Comparison of ENCODE assay signal across 26 cellular contexts in the genomic region with DNA sequence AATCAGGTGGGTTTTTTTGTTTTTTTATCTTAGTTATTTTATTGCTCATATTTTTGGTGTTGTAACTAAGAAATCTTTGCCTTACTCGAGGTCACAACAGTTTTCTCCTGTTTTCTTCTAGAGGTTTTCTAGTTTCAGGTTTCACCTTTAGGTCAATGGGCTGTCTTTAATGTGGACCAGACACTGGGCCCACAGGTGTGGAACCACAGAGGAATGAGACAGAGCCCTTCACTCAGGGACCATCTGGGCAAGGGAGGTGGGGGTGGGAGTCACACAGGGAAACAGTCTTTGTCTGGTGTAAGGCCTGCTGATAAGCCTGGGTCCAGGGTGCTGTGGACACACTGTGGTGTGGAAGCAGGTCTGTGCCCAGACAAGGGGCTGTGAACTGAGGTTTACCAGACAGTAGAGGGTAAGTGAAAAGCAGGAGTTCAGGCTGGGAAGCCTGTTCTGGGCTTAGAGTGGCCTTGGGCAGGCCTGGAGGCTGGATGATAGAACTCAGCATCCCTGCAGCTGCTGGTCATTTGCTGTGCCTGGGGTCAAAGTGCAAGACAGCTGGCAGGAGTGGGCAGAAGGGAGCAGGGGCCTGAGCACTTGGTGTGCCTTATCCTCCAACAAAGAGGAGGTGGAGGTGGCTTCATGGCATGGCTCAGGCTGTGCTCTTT.
A peak's percentile ranks its signal among the peaks of the same experiment; 100 is the strongest.
DNase-seq lines count a peak whose midpoint lies in the region; ATAC-seq, FAIRE-seq and TF ChIP-seq lines count a peak whose summit lies in the region.
"Had no signal": no experiment of that assay in that cellular context is flagged by ENCODE, and none has a peak within 500 bp of the region (broad histone marks: within the 10 kb centered on the region; RNA-seq: fewer than 3 reads in every experiment).

No MANE protein-coding gene starts in this region.

- peak overlapping the region; percentile 38 for H3K4me2 ChIP-seq in astrocyte (ENCODE audit: low read length)

- H3K27ac Mint-ChIP-seq in astrocyte (ENCODE audit: unreplicated experiment), result no peak overlapping the region
- H3K27ac Mint-ChIP-seq: activated B cell treated with CpG ODN at 0.5 μM for 24 hours; activated naive CD8-positive, alpha-beta T cell; CD4-positive, CD25-positive, alpha-beta regulatory T cell; IgD-negative memory B cell; memory B cell had no signal

- peaks cover 8% of the 10 kb centered on the region for H3K4me1 ChIP-seq in astrocyte (ENCODE audit: insufficient read depth, low read length)

- H4K20me1 ChIP-seq in astrocyte (ENCODE audit: insufficient read depth, low read length), result no peaks in the 10 kb centered on the region

- H3K4me3 Mint-ChIP-seq in astrocyte (ENCODE audit: unreplicated experiment), result no peak overlapping the region
- H3K4me3 Mint-ChIP-seq: activated B cell treated with CpG ODN at 0.5 μM for 24 hours; activated naive CD8-positive, alpha-beta T cell; CD4-positive, CD25-positive, alpha-beta regulatory T cell; IgD-negative memory B cell; memory B cell had no signal

- no peak for DNase-seq in astrocyte (ENCODE audit: low read depth)
- DNase-seq in left lobe of liver (ENCODE audit: low spot score), result no peak
- no peak for DNase-seq in substantia nigra (lab: John Stamatoyannopoulos, UW)
- DNase-seq in cortex of kidney (lab: John Stamatoyannopoulos, UW), result no peak
- no peak for DNase-seq in NCI-H526 (lab: John Stamatoyannopoulos, UW)
- no peak for DNase-seq in globus pallidus (ENCODE audit: low spot score)
- DNase-seq: activated B cell treated with CpG ODN at 0.5 μM for 24 hours; activated CD4-positive, alpha-beta T cell treated with anti-CD3 and anti-CD28 coated beads, Interleukin-2, amount 50 U/mL, for 48 hours; CD4-positive, CD25-positive, alpha-beta regulatory T cell; NCI-H2081; NCI-H345; NCI-H82; occipital lobe; PC-3; SIG-M5; stimulated activated CD4-positive, alpha-beta T cell treated with anti-CD3 and anti-CD28 coated beads, Interleukin-12 subunit alpha, Interleukin-12 subunit beta, amount 100 ng/mL, for 4 hours; stimulated activated naive CD4-positive, alpha-beta T cell treated with Interleukin-2 at 50 U/mL for 16 hours; SW 1271; T1000; trophoblast cell had no signal

- H2AFZ ChIP-seq in astrocyte (ENCODE audit: low read depth, low read length), result no peak overlapping the region

- ATAC-seq in HG02763 (IDR thresholded peaks at IDR 0.05; ENCODE audit: unreplicated experiment) (peak; percentile 45), left lobe of liver (peak; percentile 39), HG02610 (IDR thresholded peaks at IDR 0.05; ENCODE audit: unreplicated experiment) (no peak)
- ATAC-seq: gastroesophageal sphincter, PC-3 had no signal

- H3K27me3 Mint-ChIP-seq in astrocyte (ENCODE audit: low read depth, unreplicated experiment), result peaks cover 17% of the 10 kb centered on the region
- H3K27me3 Mint-ChIP-seq: activated naive CD8-positive, alpha-beta T cell had no signal

- no peak for TF ChIP-seq CTCF in astrocyte (IDR thresholded peaks at IDR 0.05; ENCODE audit: insufficient read depth, low read depth, low read length)

- H3K9ac ChIP-seq in astrocyte (ENCODE audit: low read length), result no peak overlapping the region

- no peaks in the 10 kb centered on the region for H3K36me3 Mint-ChIP-seq in astrocyte (ENCODE audit: low read depth, unreplicated experiment)
- H3K36me3 Mint-ChIP-seq: activated naive CD8-positive, alpha-beta T cell; IgD-negative memory B cell; memory B cell had no signal

- peaks cover 4% of the 10 kb centered on the region for H3K4me1 Mint-ChIP-seq in astrocyte (ENCODE audit: low read depth, unreplicated experiment)
- H3K4me1 Mint-ChIP-seq: activated B cell treated with CpG ODN at 0.5 μM for 24 hours; CD4-positive, CD25-positive, alpha-beta regulatory T cell; IgD-negative memory B cell; memory B cell had no signal

- H3K27me3 ChIP-seq in astrocyte (ENCODE audit: insufficient read depth, low read length), result no peaks in the 10 kb centered on the region
- H3K27me3 ChIP-seq: gastroesophageal sphincter had no signal

- FAIRE-seq in astrocyte (lab: Jason Lieb, UNC), result no peak

- no peaks in the 10 kb centered on the region for H3K36me3 ChIP-seq in astrocyte (ENCODE audit: insufficient read depth, low read length)
- H3K36me3 ChIP-seq: gastroesophageal sphincter had no signal

- H3K27ac ChIP-seq in astrocyte (ENCODE audit: low read depth, low read length) (no peak overlapping the region), substantia nigra (ENCODE audit: low read depth, low read length, poor library complexity, severe bottlenecking) (peak overlapping the region; percentile 23)

- peaks cover 2% of the 10 kb centered on the region for H3K9me3 Mint-ChIP-seq in astrocyte (ENCODE audit: unreplicated experiment)
- H3K9me3 Mint-ChIP-seq: activated B cell treated with CpG ODN at 0.5 μM for 24 hours; CD4-positive, CD25-positive, alpha-beta regulatory T cell; IgD-negative memory B cell; memory B cell had no signal

- no peaks in the 10 kb centered on the region for H3K79me2 ChIP-seq in astrocyte (ENCODE audit: insufficient read depth, low read length)

- H3K4me3 ChIP-seq in astrocyte (ENCODE audit: insufficient read depth, low read depth, low read length), result no peak overlapping the region
- H3K4me3 ChIP-seq: gastroesophageal sphincter had no signal

- no peaks in the 10 kb centered on the region for H3K9me3 ChIP-seq in astrocyte (ENCODE audit: insufficient read depth, low read depth, low read length)
- H3K9me3 ChIP-seq: gastroesophageal sphincter had no signal
